14 cellular contexts compared by ENCODE assay signal in genomic region chr1:200034821-200035396, GRCh38. TPM values are rescaled to one million over a fixed set of nuclear protein-coding genes. Genes with fewer than 3 reads are reported as not detected.
A peak's percentile ranks its signal among the peaks of the same experiment; 100 is the strongest.
DNase-seq lines count a peak whose midpoint lies in the region; ATAC-seq, FAIRE-seq and TF ChIP-seq lines count a peak whose summit lies in the region.
"Had no signal": no experiment of that assay in that cellular context is flagged by ENCODE, and none has a peak within 500 bp of the region (broad histone marks: within the 10 kb centered on the region; RNA-seq: fewer than 3 reads in every experiment).

No MANE protein-coding gene starts in this region.

- intact Hi-C loops in activated CD8-positive, alpha-beta T cell treated with anti-CD3 and anti-CD28 coated beads for 36 hours (cut with micrococcal nuclease), result loop anchor here (10.0 kb wide), 1 partner anchor 90 kb away; no protein-coding TSS in a partner anchor

- in situ Hi-C loops in GM13976 (cut with MboI; ENCODE audit: low sequenced_read_pairs, unreplicated experiment), result no loop called here

- FAIRE-seq in astrocyte (lab: Jason Lieb, UNC), result no peak

- TF ChIP-seq CTCF in GM13976 (IDR thresholded peaks at IDR 0.05; ENCODE audit: borderline replicate concordance, control extremely low read depth, extremely low read depth, insufficient read depth, missing control alignments) (no peak), astrocyte (IDR thresholded peaks at IDR 0.05; ENCODE audit: insufficient read depth, low read depth, low read length) (no peak), retinal pigment epithelial cell (conservative IDR thresholded peaks at IDR 0.05; ENCODE audit: low read depth, low read length) (no peak)
- TF ChIP-seq CTCF in activated CD8-positive, alpha-beta T cell treated with anti-CD3 and anti-CD28 coated beads for 36 hours (IDR thresholded peaks at IDR 0.05), result no peak

- no peak overlapping the region for H2AFZ ChIP-seq in astrocyte (ENCODE audit: low read depth, low read length)

- H3K9me3 Mint-ChIP-seq in astrocyte (ENCODE audit: unreplicated experiment), result peaks cover 2% of the 10 kb centered on the region
- no peaks in the 10 kb centered on the region for H3K9me3 Mint-ChIP-seq in activated naive CD8-positive, alpha-beta T cell treated with anti-CD3 and anti-CD28 coated beads, Interleukin-2, amount 50 U/mL, for 24 hours
- no peaks in the 10 kb centered on the region for H3K9me3 Mint-ChIP-seq in activated CD8-positive, alpha-beta T cell treated with anti-CD3 and anti-CD28 coated beads for 36 hours

- no CpG with 5 or more reads among the region's 24 CpGs for WGBS in iPS DF 6.9 (ENCODE audit: insufficient coverage, insufficient read length)

- peaks cover 17% of the 10 kb centered on the region for H3K27me3 Mint-ChIP-seq in astrocyte (ENCODE audit: low read depth, unreplicated experiment)
- peaks cover 51% of the 10 kb centered on the region for H3K27me3 Mint-ChIP-seq in activated naive CD8-positive, alpha-beta T cell treated with anti-CD3 and anti-CD28 coated beads, Interleukin-2, amount 50 U/mL, for 24 hours
- H3K27me3 Mint-ChIP-seq in activated CD8-positive, alpha-beta T cell treated with anti-CD3 and anti-CD28 coated beads for 36 hours, result peaks cover 31% of the 10 kb centered on the region

- CTCF ChIA-PET in activated CD8-positive, alpha-beta T cell treated with anti-CD3 and anti-CD28 coated beads for 36 hours (lab: Charles Lee), result no interaction called here

- H3K36me3 ChIP-seq in astrocyte (ENCODE audit: insufficient read depth, low read length) (no peaks in the 10 kb centered on the region), iPS DF 6.9 (ENCODE audit: control insufficient read depth, insufficient read depth, low read length) (no peaks in the 10 kb centered on the region)
- H3K36me3 ChIP-seq: thyroid gland had no signal

- no peak overlapping the region for H3K27ac Mint-ChIP-seq in astrocyte (ENCODE audit: unreplicated experiment)
- H3K27ac Mint-ChIP-seq in activated naive CD8-positive, alpha-beta T cell treated with anti-CD3 and anti-CD28 coated beads, Interleukin-2, amount 50 U/mL, for 24 hours, result no peak overlapping the region
- no peak overlapping the region for H3K27ac Mint-ChIP-seq in activated CD8-positive, alpha-beta T cell treated with anti-CD3 and anti-CD28 coated beads for 36 hours

- peaks cover 93% of the 10 kb centered on the region for H3K27me3 ChIP-seq in astrocyte (ENCODE audit: insufficient read depth, low read length)
- H3K27me3 ChIP-seq in iPS DF 6.9 (ENCODE audit: control insufficient read depth, insufficient read depth, low read length), result peaks cover 35% of the 10 kb centered on the region

- ATAC-seq in activated naive CD8-positive, alpha-beta T cell treated with anti-CD3 and anti-CD28 coated beads, Interleukin-2, amount 50 U/mL, for 24 hours, result no peak
- ATAC-seq in activated CD8-positive, alpha-beta T cell treated with anti-CD3 and anti-CD28 coated beads for 36 hours, result no peak
- ATAC-seq in GM18502 (IDR thresholded peaks at IDR 0.05; ENCODE audit: poor library complexity, unreplicated experiment), result no peak

- peak; percentile 25 for DNase-seq in GM13976 (ENCODE audit: low spot score)
- DNase-seq in astrocyte (ENCODE audit: low read depth), result no peak
- DNase-seq in iPS DF 6.9 (ENCODE audit: low read depth, low spot score), result no peak
- no peak for DNase-seq in retinal pigment epithelial cell (ENCODE audit: low read depth)
- DNase-seq in activated naive CD8-positive, alpha-beta T cell treated with anti-CD3 and anti-CD28 coated beads, Interleukin-2, amount 50 U/mL, for 24 hours, result no peak
- DNase-seq in DMS53 (lab: John Stamatoyannopoulos, UW), result no peak
- DNase-seq in activated CD8-positive, alpha-beta T cell treated with anti-CD3 and anti-CD28 coated beads for 36 hours, result no peak
- DNase-seq: activated effector memory CD4-positive, alpha-beta T cell treated with anti-CD3 and anti-CD28 coated beads, Interleukin-2, amount 50 U/mL, for 16 hours; Caco-2; NCI-H526 treated with DMSO at 0.1 percent for 48 hours; thyroid gland had no signal

- H3K27ac ChIP-seq in astrocyte (ENCODE audit: low read depth, low read length), result no peak overlapping the region
- no peak overlapping the region for H3K27ac ChIP-seq in iPS DF 6.9 (ENCODE audit: low read length)
- H3K27ac ChIP-seq: HL-60, SK-N-MC, thyroid gland had no signal

- H3K9ac ChIP-seq in astrocyte (ENCODE audit: low read length), result no peak overlapping the region

- peaks cover under 1% of the 10 kb centered on the region for H4K20me1 ChIP-seq in astrocyte (ENCODE audit: insufficient read depth, low read length)

- no peak overlapping the region for H3K4me3 Mint-ChIP-seq in astrocyte (ENCODE audit: unreplicated experiment)
- no peak overlapping the region for H3K4me3 Mint-ChIP-seq in activated naive CD8-positive, alpha-beta T cell treated with anti-CD3 and anti-CD28 coated beads, Interleukin-2, amount 50 U/mL, for 24 hours
- no peak overlapping the region for H3K4me3 Mint-ChIP-seq in activated CD8-positive, alpha-beta T cell treated with anti-CD3 and anti-CD28 coated beads for 36 hours

- H3K4me2 ChIP-seq in astrocyte (ENCODE audit: low read length), result peak overlapping the region; percentile 76

- H3K4me1 ChIP-seq in astrocyte (ENCODE audit: insufficient read depth, low read length), result peaks cover 5% of the 10 kb centered on the region
- H3K4me1 ChIP-seq in iPS DF 6.9 (ENCODE audit: control insufficient read depth, insufficient read depth, low read length), result peaks cover 10% of the 10 kb centered on the region

- POLR2A ChIA-PET in activated CD8-positive, alpha-beta T cell treated with anti-CD3 and anti-CD28 coated beads for 36 hours (lab: Charles Lee), result no interaction called here

- no peaks in the 10 kb centered on the region for H3K79me2 ChIP-seq in astrocyte (ENCODE audit: insufficient read depth, low read length)

- H3K4me3 ChIP-seq in astrocyte (ENCODE audit: insufficient read depth, low read depth, low read length) (peak overlapping the region; percentile 20), iPS DF 6.9 (ENCODE audit: low read length) (peak overlapping the region; percentile 35; the same call in 1 of the 2 replicates), retinal pigment epithelial cell (ENCODE audit: low read length) (peak overlapping the region; percentile 32)
- H3K4me3 ChIP-seq: SK-N-MC, thyroid gland had no signal

- no peaks in the 10 kb centered on the region for H3K4me1 Mint-ChIP-seq in astrocyte (ENCODE audit: low read depth, unreplicated experiment)
- H3K4me1 Mint-ChIP-seq in activated naive CD8-positive, alpha-beta T cell treated with anti-CD3 and anti-CD28 coated beads, Interleukin-2, amount 50 U/mL, for 24 hours, result peaks cover 8% of the 10 kb centered on the region
- peaks cover 7% of the 10 kb centered on the region for H3K4me1 Mint-ChIP-seq in activated CD8-positive, alpha-beta T cell treated with anti-CD3 and anti-CD28 coated beads for 36 hours (ENCODE audit: low read depth)

- H3K36me3 Mint-ChIP-seq in astrocyte (ENCODE audit: low read depth, unreplicated experiment), result peaks cover 1% of the 10 kb centered on the region
- H3K36me3 Mint-ChIP-seq in activated naive CD8-positive, alpha-beta T cell treated with anti-CD3 and anti-CD28 coated beads, Interleukin-2, amount 50 U/mL, for 24 hours (ENCODE audit: low read depth), result peaks cover 2% of the 10 kb centered on the region
- H3K36me3 Mint-ChIP-seq in activated CD8-positive, alpha-beta T cell treated with anti-CD3 and anti-CD28 coated beads for 36 hours (ENCODE audit: low read depth), result no peaks in the 10 kb centered on the region

- H3K9me3 ChIP-seq in astrocyte (ENCODE audit: insufficient read depth, low read depth, low read length) (no peaks in the 10 kb centered on the region), iPS DF 6.9 (ENCODE audit: control insufficient read depth, insufficient read depth, low read length) (no peaks in the 10 kb centered on the region)
- H3K9me3 ChIP-seq: Caco-2, thyroid gland had no signal

RNA-seq across cellular contexts. Expression of gene NR5A2, which starts 7.4 kb away (rescaled TPM):
- 0.12 and 0.39 TPM in 2 replicates for total RNA-seq in astrocyte
- total RNA-seq in activated CD8-positive, alpha-beta T cell treated with anti-CD3 and anti-CD28 coated beads for 36 hours, result not detected
